ENCODE assay signal across 4 cellular contexts in the genomic region with DNA sequence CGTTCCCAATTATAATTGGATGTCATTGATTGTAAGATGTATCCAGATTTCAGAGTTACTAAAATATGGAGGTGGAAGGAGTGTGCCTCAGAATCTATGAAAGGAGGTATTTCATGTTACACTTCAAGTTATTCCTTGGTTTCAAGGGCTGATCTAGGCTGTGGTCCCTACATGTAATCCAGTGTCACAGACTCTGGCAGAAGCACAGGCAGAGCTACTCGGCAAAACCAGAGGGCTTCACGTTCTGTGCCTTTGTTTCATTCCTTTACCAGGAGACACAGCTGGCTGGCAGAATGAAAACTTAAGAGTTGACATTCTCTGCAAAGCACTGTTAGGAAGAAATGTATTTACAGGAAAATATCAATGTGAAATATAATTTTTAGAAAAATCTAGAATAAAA.
"Had no signal": no experiment of that assay in that cellular context is flagged by ENCODE, and none has a peak within 500 bp of the region (broad histone marks: within the 10 kb centered on the region; RNA-seq: fewer than 3 reads in every experiment).

No MANE protein-coding gene starts in this region.

- DNase-seq: H9, HCEC 1CT, IMR-90 had no signal

- ATAC-seq: GM23338 had no signal

- H3K4me3 ChIP-seq: GM23338 had no signal
